In the genomic region with DNA sequence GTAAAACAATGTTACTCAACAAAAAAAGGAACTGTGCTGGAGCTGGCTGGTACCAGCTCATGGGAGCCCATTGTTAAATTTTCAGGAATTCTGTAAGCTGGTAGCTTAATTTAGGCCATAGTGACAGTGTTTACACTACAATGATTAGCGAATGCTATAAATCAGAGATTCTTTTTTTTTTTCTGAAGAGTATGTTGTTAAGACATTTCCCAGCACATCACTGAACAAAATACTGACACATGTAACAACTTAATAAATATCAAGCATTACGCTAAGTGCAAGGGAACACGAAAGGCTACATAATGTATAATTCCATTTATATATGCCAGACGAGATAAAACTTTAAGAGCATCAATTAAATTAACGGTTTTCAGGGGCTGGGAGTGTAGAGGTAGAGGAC, we compare ENCODE assay signal across 25 cellular contexts.
"Had no signal": no experiment of that assay in that cellular context is flagged by ENCODE, and none has a peak within 500 bp of the region (broad histone marks: within the 10 kb centered on the region; RNA-seq: fewer than 3 reads in every experiment).

No MANE protein-coding gene starts in this region.

- H3K9me3 ChIP-seq: esophagus muscularis mucosa, gastroesophageal sphincter, heart right ventricle, left lung, mucosa of descending colon, neutrophil, pancreas, right atrium auricular region, sigmoid colon, thoracic aorta, tibial nerve, upper lobe of left lung had no signal

- DNase-seq: effector CD8-positive, alpha-beta T cell; endodermal cell; foreskin keratinocyte; heart right ventricle; hippocampal formation; left cardiac atrium; left lung; mesenchymal stem cell; mucosa of descending colon; naive B cell; nephron progenitor cell; pancreas; sigmoid colon; stimulated activated CD4-positive, alpha-beta T cell treated with anti-CD3 and anti-CD28 coated beads, Interleukin-2, amount 100 ng/mL, for 24 hours; stimulated activated CD4-positive, alpha-beta T cell treated with anti-CD3 and anti-CD28 coated beads, Interleukin-4, amount 100 ng/mL, for 24 hours; stimulated activated naive CD8-positive, alpha-beta T cell treated with anti-CD3 and anti-CD28 coated beads, Interleukin-15, Interleukin-2, amounts not matched to agents 100 U/mL and 50 U/mL, for 24 hours; upper lobe of left lung had no signal

- H3K27ac Mint-ChIP-seq: endodermal cell; mesothelial cell of epicardium; naive B cell; nephron progenitor cell; stimulated activated effector memory CD8-positive, alpha-beta T cell treated with anti-CD3 and anti-CD28 coated beads, Interleukin-12 subunit alpha, Interleukin-12 subunit beta, amount 100 ng/mL, for 72 hours had no signal

- H3K27ac ChIP-seq: esophagus muscularis mucosa, foreskin keratinocyte, gastroesophageal sphincter, heart right ventricle, left lung, neutrophil, pancreas, right atrium auricular region, sigmoid colon, thoracic aorta, upper lobe of left lung had no signal

- ATAC-seq: foreskin keratinocyte; gastroesophageal sphincter; heart right ventricle; left cardiac atrium; left lung; mucosa of descending colon; pancreas; stimulated activated effector memory CD8-positive, alpha-beta T cell treated with anti-CD3 and anti-CD28 coated beads, Interleukin-12 subunit alpha, Interleukin-12 subunit beta, amount 100 ng/mL, for 72 hours; stimulated activated naive CD8-positive, alpha-beta T cell treated with anti-CD3 and anti-CD28 coated beads, Interleukin-15, Interleukin-2, amounts not matched to agents 100 U/mL and 50 U/mL, for 24 hours had no signal

- H3K4me3 Mint-ChIP-seq: endodermal cell; mesothelial cell of epicardium; naive B cell; nephron progenitor cell; stimulated activated effector memory CD8-positive, alpha-beta T cell treated with anti-CD3 and anti-CD28 coated beads, Interleukin-12 subunit alpha, Interleukin-12 subunit beta, amount 100 ng/mL, for 72 hours had no signal

- H3K27me3 ChIP-seq: esophagus muscularis mucosa, foreskin keratinocyte, gastroesophageal sphincter, heart right ventricle, neutrophil, pancreas, right atrium auricular region, sigmoid colon, tibial nerve, upper lobe of left lung had no signal

- H3K9me3 Mint-ChIP-seq: endodermal cell; mesothelial cell of epicardium; nephron progenitor cell; stimulated activated effector memory CD8-positive, alpha-beta T cell treated with anti-CD3 and anti-CD28 coated beads, Interleukin-12 subunit alpha, Interleukin-12 subunit beta, amount 100 ng/mL, for 72 hours had no signal

- H3K4me3 ChIP-seq: esophagus muscularis mucosa, gastroesophageal sphincter, heart right ventricle, left lung, mucosa of descending colon, pancreas, right atrium auricular region, sigmoid colon, thoracic aorta, tibial nerve, upper lobe of left lung had no signal

- H3K36me3 Mint-ChIP-seq: stimulated activated effector memory CD8-positive, alpha-beta T cell treated with anti-CD3 and anti-CD28 coated beads, Interleukin-12 subunit alpha, Interleukin-12 subunit beta, amount 100 ng/mL, for 72 hours had no signal

- H3K36me3 ChIP-seq: esophagus muscularis mucosa, gastroesophageal sphincter, heart right ventricle, left lung, neutrophil, pancreas, right atrium auricular region, sigmoid colon, thoracic aorta, tibial nerve, upper lobe of left lung had no signal
